Comparison of ENCODE assay signal across 1 cellular context in genomic region chr17:6651483-6652452, GRCh38.
TF ChIP-seq lines count a peak whose summit lies in the region.

Gene C17orf100 (plus strand): TSS chr17:6651762. CDS start chr17:6651914, 152 bp downstream.
Gene MED31 (minus strand): TSS chr17:6651605. CDS start chr17:6651528, 77 bp downstream.

TF ChIP-seq in HepG2, 621 proteins besides CTCF, POLR2A, EP300 and RAD21 (continued from another document and continues in another):
- TF ChIP-seq ZBTB34 (CRISPR knock-in tag; IDR thresholded peaks at IDR 0.05) (peak; percentile 79), HNRNPK (IDR thresholded peaks at IDR 0.05; ENCODE audit: low read depth, low read length, poor library complexity, severe bottlenecking) (no peak), IRF9 (CRISPR knock-in tag; IDR thresholded peaks at IDR 0.05; ENCODE audit: borderline replicate concordance) (peak; percentile 98), CAMTA2 (CRISPR knock-in tag; IDR thresholded peaks at IDR 0.05; ENCODE audit: borderline replicate concordance) (peak; percentile 98), ZNF264 (CRISPR knock-in tag; IDR thresholded peaks at IDR 0.05) (peak; percentile 12; the same call in 1 of the 2 replicates), MBNL3 (CRISPR knock-in tag; conservative IDR thresholded peaks at IDR 0.05) (no peak), EHMT2 (IDR thresholded peaks at IDR 0.05; ENCODE audit: borderline replicate concordance, low read depth, low read length) (no peak), ZBED4 (CRISPR knock-in tag; IDR thresholded peaks at IDR 0.05; ENCODE audit: borderline replicate concordance) (no peak), ZNF530 (CRISPR knock-in tag; IDR thresholded peaks at IDR 0.05; ENCODE audit: low read depth) (peak; percentile 83; the same call in 1 of the 2 replicates), ELF1 (CRISPR knock-in tag; IDR thresholded peaks at IDR 0.05) (peak; percentile 83), ZNF629 (CRISPR knock-in tag; conservative IDR thresholded peaks at IDR 0.05) (0 out of 2 replicates have a peak, but pooled peaks have one; percentile 33), PAX8 (CRISPR knock-in tag; IDR thresholded peaks at IDR 0.05; ENCODE audit: borderline replicate concordance) (no peak), ZNF124 (CRISPR knock-in tag; IDR thresholded peaks at IDR 0.05) (peak; percentile 81; the same call in 1 of the 2 replicates), RELA (CRISPR knock-in tag; IDR thresholded peaks at IDR 0.05) (peak; percentile 18; the same call in 1 of the 2 replicates), TGIF2 (CRISPR knock-in tag; IDR thresholded peaks at IDR 0.05) (peak; percentile 62; the same call in 1 of the 2 replicates), CENPT (CRISPR knock-in tag; IDR thresholded peaks at IDR 0.05; ENCODE audit: low read depth) (peak; percentile 97), TEF (CRISPR knock-in tag; IDR thresholded peaks at IDR 0.05) (peak; percentile 80; the same call in 1 of the 2 replicates), ZNF616 (CRISPR knock-in tag; IDR thresholded peaks at IDR 0.05; ENCODE audit: low read depth) (peak; percentile 99), SP2 (CRISPR knock-in tag; IDR thresholded peaks at IDR 0.05) (peak; percentile 60), ZFP41 (CRISPR knock-in tag; IDR thresholded peaks at IDR 0.05; ENCODE audit: borderline replicate concordance) (peak; percentile 99), RNF2 (conservative IDR thresholded peaks at IDR 0.05; ENCODE audit: low read depth) (peak; percentile 98), ZSCAN30 (CRISPR knock-in tag; IDR thresholded peaks at IDR 0.05) (peak; percentile 97), ATF6 (CRISPR knock-in tag; conservative IDR thresholded peaks at IDR 0.05) (no peak), DZIP1 (CRISPR knock-in tag; IDR thresholded peaks at IDR 0.05) (peak; percentile 97), PCBP2 (optimal IDR thresholded peaks at IDR 0.05; ENCODE audit: low read depth, low read length, poor library complexity, severe bottlenecking) (no peak), HOXA5 (CRISPR knock-in tag; IDR thresholded peaks at IDR 0.05) (peak; percentile 65; the same call in 1 of the 2 replicates), E2F5 (CRISPR knock-in tag; conservative IDR thresholded peaks at IDR 0.05) (peak; percentile 66; the same call in 1 of the 2 replicates), AKNA (CRISPR knock-in tag; IDR thresholded peaks at IDR 0.05; ENCODE audit: borderline replicate concordance) (peak; percentile 96; the same call in 1 of the 2 replicates), NFIB (CRISPR knock-in tag; IDR thresholded peaks at IDR 0.05; ENCODE audit: borderline replicate concordance) (peak; percentile 87; the same call in 1 of the 2 replicates), ZNF564 (CRISPR knock-in tag; IDR thresholded peaks at IDR 0.05) (peak; percentile 96), ZNF282 (IDR thresholded peaks at IDR 0.05; ENCODE audit: partially characterized antibody) (no peak), THRA (CRISPR knock-in tag; IDR thresholded peaks at IDR 0.05; ENCODE audit: borderline replicate concordance) (peak; percentile 42; the same call in 1 of the 2 replicates), TOE1 (CRISPR knock-in tag; IDR thresholded peaks at IDR 0.05) (peak; percentile 89; the same call in 1 of the 2 replicates), PRPF4 (IDR thresholded peaks at IDR 0.05; ENCODE audit: low read depth, low read length, poor library complexity, severe bottlenecking) (no peak), THAP11 (CRISPR knock-in tag; IDR thresholded peaks at IDR 0.05) (peak; percentile 90), JUNB (CRISPR knock-in tag; IDR thresholded peaks at IDR 0.05; ENCODE audit: borderline replicate concordance) (peak; percentile 91), ZMAT3 (CRISPR knock-in tag; conservative IDR thresholded peaks at IDR 0.05) (peak; percentile 99), ZNF577 (CRISPR knock-in tag; IDR thresholded peaks at IDR 0.05; ENCODE audit: borderline replicate concordance, low read depth) (peak; percentile 85; the same call in 1 of the 2 replicates), ZNF724P (CRISPR knock-in tag; IDR thresholded peaks at IDR 0.05; ENCODE audit: borderline replicate concordance) (peak; percentile 94), ZNF33B (CRISPR knock-in tag; IDR thresholded peaks at IDR 0.05) (peak; percentile 99)
